Comparison of ENCODE assay signal across 24 cellular contexts in the genomic region with DNA sequence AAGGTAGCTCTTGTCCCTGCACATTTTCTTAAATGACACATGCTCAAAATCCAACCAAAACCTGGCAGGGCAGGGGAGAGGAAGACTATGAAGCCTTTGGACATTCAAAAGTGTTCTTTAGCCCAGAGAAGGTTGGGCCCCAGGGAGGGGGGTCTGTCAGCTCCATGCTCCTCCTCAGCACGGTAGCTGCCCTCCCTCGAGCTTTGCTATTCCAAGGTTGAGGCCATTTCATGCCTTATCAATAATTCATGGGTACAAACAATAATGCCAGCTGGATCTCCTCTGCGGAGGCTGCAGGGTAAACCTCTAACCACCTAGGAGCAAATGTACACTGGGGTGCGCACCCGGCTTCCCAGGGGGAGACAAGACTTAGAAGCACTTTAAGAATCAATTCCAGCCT.
DNase-seq lines count a peak whose midpoint lies in the region; ATAC-seq and TF ChIP-seq lines count a peak whose summit lies in the region.
"Had no signal": no experiment of that assay in that cellular context is flagged by ENCODE, and none has a peak within 500 bp of the region (broad histone marks: within the 10 kb centered on the region; RNA-seq: fewer than 3 reads in every experiment).

No MANE protein-coding gene starts in this region.

- H3K27ac ChIP-seq in SJCRH30 (no peak overlapping the region), sigmoid colon (no peak overlapping the region), foreskin keratinocyte (no peak overlapping the region)
- H3K27ac ChIP-seq: 22Rv1, BLaER1, RWPE1 had no signal

- TF ChIP-seq EP300 in sigmoid colon (IDR thresholded peaks at IDR 0.05) = no peak

- H3K9me3 ChIP-seq in SJCRH30 (replicated peaks) = no peaks in the 10 kb centered on the region
- no peaks in the 10 kb centered on the region for H3K9me3 ChIP-seq in sigmoid colon
- H3K9me3 ChIP-seq: BLaER1, Caco-2, SK-N-SH had no signal

- intact Hi-C loops in sigmoid colon (cut with DNase I) = no loop called here

- 58 to 78% methylated on average over 5 of the region's 5 CpGs for WGBS in sigmoid colon, 2 donors

- H3K36me3 ChIP-seq in SJCRH30 = no peaks in the 10 kb centered on the region
- H3K36me3 ChIP-seq in sigmoid colon = no peaks in the 10 kb centered on the region
- H3K36me3 ChIP-seq: BLaER1 had no signal

- H3K27me3 ChIP-seq in SJCRH30 (no peaks in the 10 kb centered on the region), sigmoid colon (no peaks in the 10 kb centered on the region), foreskin keratinocyte (peaks cover 9% of the 10 kb centered on the region)
- H3K27me3 ChIP-seq: BLaER1 had no signal

- H3K4me3 ChIP-seq in SJCRH30 = no peak overlapping the region
- no peak overlapping the region for H3K4me3 ChIP-seq in sigmoid colon
- H3K4me3 ChIP-seq: BLaER1 had no signal

- peak; percentile 20 for DNase-seq in DMS79 treated with DMSO at 0.1 percent for 48 hours (lab: John Stamatoyannopoulos, UW)
- DNase-seq in DMS79 (lab: John Stamatoyannopoulos, UW) = no peak
- DNase-seq in NCI-H1092 treated with DMSO at 0.1 percent for 48 hours (lab: John Stamatoyannopoulos, UW) = peak; percentile 74
- DNase-seq in SJCRH30 = peak; percentile 42 to 70
- DNase-seq in sigmoid colon = peak; percentile 25
- DNase-seq in foreskin keratinocyte = no peak
- DNase-seq in activated CD4-positive, alpha-beta T cell treated with anti-CD3 and anti-CD28 coated beads, Interleukin-2, amount 50 U/mL, for 48 hours = no peak
- DNase-seq: ACHN; Caco-2; CD4-positive, alpha-beta T cell; DMS 273 treated with DMSO at 0.1 percent for 48 hours; EL; GF-D8; Karpas-422; MV-4-11; NCI-H1436 treated with DMSO at 0.1 percent for 48 hours; NCI-H446 treated with DMSO at 0.1 percent for 48 hours; NK-92 treated with Interleukin-12 subunit alpha and Interleukin-12 subunit beta, amount 100 ng/mL, for 24 hours; SHP77 treated with DMSO at 0.1 percent for 48 hours; SK-N-SH had no signal

- no peak for ATAC-seq in foreskin keratinocyte
- no peak for ATAC-seq in GM19452 (IDR thresholded peaks at IDR 0.05; ENCODE audit: unreplicated experiment)

- TF ChIP-seq CTCF in sigmoid colon (IDR thresholded peaks at IDR 0.05) (no peak), foreskin keratinocyte (conservative IDR thresholded peaks at IDR 0.05) (no peak)

- H3K4me1 ChIP-seq in SJCRH30 (peaks cover 16% of the 10 kb centered on the region), sigmoid colon (no peaks in the 10 kb centered on the region), foreskin keratinocyte (no peaks in the 10 kb centered on the region)
- H3K4me1 ChIP-seq: Caco-2 had no signal

- TF ChIP-seq POLR2A in sigmoid colon (IDR thresholded peaks at IDR 0.05) = no peak

Comparison
In these comparisons a context has a peak if more than half of its experiments do, and no peak if none do; other contexts are left out.
1. DNase-seq: peak in DMS79 treated with DMSO at 0.1 percent for 48 hours (single experiment), NCI-H1092 treated with DMSO at 0.1 percent for 48 hours (single experiment), SJCRH30 (2 of 2) and sigmoid colon (single experiment); none in DMS79 (single experiment), foreskin keratinocyte (0 of 2) and activated CD4-positive, alpha-beta T cell treated with anti-CD3 and anti-CD28 coated beads, Interleukin-2, amount 50 U/mL, for 48 hours (0 of 2).